ENCODE assay signal across 9 cellular contexts in genomic region chr11:14374922-14375630, GRCh38. TPM values are rescaled to one million over a fixed set of nuclear protein-coding genes. Genes with fewer than 3 reads are reported as not detected.
DNase-seq lines count a peak whose midpoint lies in the region; TF ChIP-seq lines count a peak whose summit lies in the region.
"Had no signal": no experiment of that assay in that cellular context is flagged by ENCODE, and none has a peak within 500 bp of the region (broad histone marks: within the 10 kb centered on the region; RNA-seq: fewer than 3 reads in every experiment).

No MANE protein-coding gene starts in this region.

- no peak for DNase-seq in brain microvascular endothelial cell
- no peak for DNase-seq in progenitor cell of endocrine pancreas (ENCODE audit: low spot score, unreplicated experiment)
- DNase-seq in NCI-H446 (lab: John Stamatoyannopoulos, UW) = no peak
- DNase-seq in SIG-M5 treated with dmso at 0.1 percent for 504 hours (lab: John Stamatoyannopoulos, UW; ENCODE audit: unreplicated experiment) = no peak
- no peak for DNase-seq in NCI-H1436 (lab: John Stamatoyannopoulos, UW)
- DNase-seq: head of caudate nucleus; naive thymus-derived CD4-positive, alpha-beta T cell had no signal

- H3K4me1 ChIP-seq in KMS-11 (ENCODE audit: low read depth, poor library complexity, severe bottlenecking) = no peaks in the 10 kb centered on the region

- H3K27me3 Mint-ChIP-seq in progenitor cell of endocrine pancreas = peaks cover 43% of the 10 kb centered on the region

- TF ChIP-seq CTCF in GM12873 (IDR thresholded peaks at IDR 0.05; ENCODE audit: insufficient read depth, low read depth, low read length, missing control alignments) (peak; percentile 41), KMS-11 (conservative IDR thresholded peaks at IDR 0.05; ENCODE audit: low read depth, low read length) (peak; percentile 28), brain microvascular endothelial cell (IDR thresholded peaks at IDR 0.05; ENCODE audit: low read depth, low read length, missing control alignments) (peak; percentile 49), progenitor cell of endocrine pancreas (IDR thresholded peaks at IDR 0.05; ENCODE audit: unreplicated experiment) (peak; percentile 19)

- H3K4me3 Mint-ChIP-seq in progenitor cell of endocrine pancreas (ENCODE audit: low read depth) = no peak overlapping the region

- H3K9me3 Mint-ChIP-seq in progenitor cell of endocrine pancreas (ENCODE audit: low read depth) = no peaks in the 10 kb centered on the region
- H3K9me3 Mint-ChIP-seq: naive thymus-derived CD4-positive, alpha-beta T cell had no signal

- no peaks in the 10 kb centered on the region for H4K20me1 ChIP-seq in KMS-11 (ENCODE audit: insufficient read depth)

- no peak overlapping the region for H3K4me3 ChIP-seq in KMS-11 (IDR thresholded peaks at IDR 0.05; ENCODE audit: insufficient read depth, low read depth, low read length)
- no peak overlapping the region for H3K4me3 ChIP-seq in brain microvascular endothelial cell (ENCODE audit: low read depth, low read length)

- H3K36me3 Mint-ChIP-seq in progenitor cell of endocrine pancreas (ENCODE audit: insufficient read depth) = no peaks in the 10 kb centered on the region

- H3K27me3 ChIP-seq in KMS-11 (ENCODE audit: insufficient read depth, low read depth) (no peaks in the 10 kb centered on the region), brain microvascular endothelial cell (replicated peaks) (no peaks in the 10 kb centered on the region)

- H3K4me2 ChIP-seq in KMS-11 = no peak overlapping the region

- H3K9ac ChIP-seq in KMS-11 = no peak overlapping the region

- H3K79me2 ChIP-seq in KMS-11 (ENCODE audit: insufficient read depth, low read depth) = no peaks in the 10 kb centered on the region

- no peak overlapping the region for H3K27ac Mint-ChIP-seq in progenitor cell of endocrine pancreas

- H3K36me3 ChIP-seq in KMS-11 (ENCODE audit: insufficient read depth) (no peaks in the 10 kb centered on the region), brain microvascular endothelial cell (replicated peaks) (no peaks in the 10 kb centered on the region)

- peaks cover 6% of the 10 kb centered on the region for H3K4me1 Mint-ChIP-seq in progenitor cell of endocrine pancreas (ENCODE audit: low read depth)

- in situ Hi-C loops in brain microvascular endothelial cell (cut with HindIII; ENCODE audit: low pct_ligation_motif_present, low sequenced_read_pairs) = no loop called here

- H2AFZ ChIP-seq in KMS-11 (ENCODE audit: low read depth) = no peak overlapping the region

- no peak overlapping the region for H3K27ac ChIP-seq in KMS-11
- H3K27ac ChIP-seq in brain microvascular endothelial cell = no peak overlapping the region

RNA-seq across cellular contexts. Expression of gene RRAS2, which starts 16.1 kb away (rescaled TPM):
- 45.5 and 46.6 TPM in 2 replicates for total RNA-seq in progenitor cell of endocrine pancreas
